Comparison of ENCODE assay signal across 15 cellular contexts in genomic region chr20:31551581-31552081, GRCh38. TPM values are rescaled to one million over a fixed set of nuclear protein-coding genes. Genes with fewer than 3 reads are reported as not detected.
DNase-seq lines count a peak whose midpoint lies in the region; ATAC-seq, FAIRE-seq and TF ChIP-seq lines count a peak whose summit lies in the region.
"Had no signal": no experiment of that assay in that cellular context is flagged by ENCODE, and none has a peak within 500 bp of the region (broad histone marks: within the 10 kb centered on the region; RNA-seq: fewer than 3 reads in every experiment).

No MANE protein-coding gene starts in this region.

- no peak overlapping the region for H3K4me3 Mint-ChIP-seq in activated T-helper 17 cell treated with anti-CD3 and anti-CD28 coated beads, Interleukin-2, amount 50 U/mL, for 72 hours

- no peaks in the 10 kb centered on the region for H3K27me3 Mint-ChIP-seq in activated T-helper 17 cell treated with anti-CD3 and anti-CD28 coated beads, Interleukin-2, amount 50 U/mL, for 72 hours

- peak overlapping the region; percentile 41 for H3K27ac ChIP-seq in 22Rv1
- H3K27ac ChIP-seq: HL-60, left lung had no signal

- TF ChIP-seq CTCF in 22Rv1 (IDR thresholded peaks at IDR 0.05) (no peak), choroid plexus epithelial cell (conservative IDR thresholded peaks at IDR 0.05; ENCODE audit: low read depth, low read length) (no peak)

- H3K4me3 ChIP-seq in choroid plexus epithelial cell (ENCODE audit: low read depth, low read length): no peak overlapping the region
- H3K4me3 ChIP-seq: left lung had no signal

- no peak for FAIRE-seq in urothelium cell line (lab: Jason Lieb, UNC)
- FAIRE-seq: H1 had no signal

- DNase-seq in LHCN-M2 (ENCODE audit: low read depth) (peak; percentile 98), choroid plexus epithelial cell (ENCODE audit: low read depth) (peak; percentile 29), myocyte (ENCODE audit: low read depth) (peak; percentile 99), urothelium cell line (ENCODE audit: low spot score) (no peak), DMS114 treated with DMSO at 0.1 percent for 48 hours (lab: John Stamatoyannopoulos, UW; ENCODE audit: unreplicated experiment) (no peak)
- no peak for DNase-seq in activated CD8-positive, alpha-beta memory T cell treated with anti-CD3 and anti-CD28 coated beads, Interleukin-2, amount 50 U/mL, for 48 hours
- DNase-seq: activated effector memory CD4-positive, alpha-beta T cell treated with anti-CD3 and anti-CD28 coated beads, Interleukin-2, amount 50 U/mL, for 16 hours; hypothalamus; left lung; NCI-H2171; stimulated activated naive CD4-positive, alpha-beta T cell treated with Interleukin-2 at 50 U/mL for 16 hours had no signal

- no peak for ATAC-seq in activated T-helper 17 cell treated with anti-CD3 and anti-CD28 coated beads, Interleukin-2, amount 50 U/mL, for 72 hours (replicated peaks)
- ATAC-seq: left lung had no signal

- H3K9me3 Mint-ChIP-seq in activated T-helper 17 cell treated with anti-CD3 and anti-CD28 coated beads, Interleukin-2, amount 50 U/mL, for 72 hours: no peaks in the 10 kb centered on the region

- no peaks in the 10 kb centered on the region for H3K4me1 Mint-ChIP-seq in activated T-helper 17 cell treated with anti-CD3 and anti-CD28 coated beads, Interleukin-2, amount 50 U/mL, for 72 hours

- H3K27ac Mint-ChIP-seq in activated T-helper 17 cell treated with anti-CD3 and anti-CD28 coated beads, Interleukin-2, amount 50 U/mL, for 72 hours: no peak overlapping the region

- peaks cover 90% of the 10 kb centered on the region for H3K36me3 Mint-ChIP-seq in activated T-helper 17 cell treated with anti-CD3 and anti-CD28 coated beads, Interleukin-2, amount 50 U/mL, for 72 hours (ENCODE audit: low read depth)

RNA-seq across cellular contexts. Expression of gene HM13, which starts 37.4 kb away (rescaled TPM):
- 66.4 and 105 TPM in 2 replicates for total RNA-seq in LHCN-M2 (2014; rRNA removed)
- polyA plus RNA-seq in LHCN-M2 (2012): 192 TPM
- 78.3 and 79.2 TPM in 2 replicates for total RNA-seq in myocyte
- 224 TPM for polyA plus RNA-seq in myocyte (2012)
- total RNA-seq in activated T-helper 17 cell treated with anti-CD3 and anti-CD28 coated beads, Interleukin-2, amount 50 U/mL, for 72 hours: 100 to 1,000 TPM; 129 to 164 TPM

RNA-seq across cellular contexts. Expression of gene ID1, which starts 53.5 kb away (rescaled TPM):
- 775 and 1,134 TPM in 2 replicates for total RNA-seq in LHCN-M2 (2014; rRNA removed)
- 274 TPM for polyA plus RNA-seq in LHCN-M2 (2012)
- 6.7 and 8.9 TPM in 2 replicates for total RNA-seq in myocyte
- 11.5 TPM for polyA plus RNA-seq in myocyte (2012)
- 1 to 10 TPM; 2.9 to 5.3 TPM for total RNA-seq in activated T-helper 17 cell treated with anti-CD3 and anti-CD28 coated beads, Interleukin-2, amount 50 U/mL, for 72 hours

Comparison
In these comparisons a context has a peak if more than half of its experiments do, and no peak if none do; other contexts are left out.
1. DNase-seq: peak in LHCN-M2 (single experiment), choroid plexus epithelial cell (single experiment) and myocyte (single experiment); none in urothelium cell line (single experiment), activated CD8-positive, alpha-beta memory T cell treated with anti-CD3 and anti-CD28 coated beads, Interleukin-2, amount 50 U/mL, for 48 hours (single experiment) and DMS114 treated with DMSO at 0.1 percent for 48 hours (single experiment).
2. RNA of gene ID1, which starts 53.5 kb away (total RNA-seq): 775 to 1,134 TPM in LHCN-M2; 6.7 to 8.9 TPM in myocyte and 2.9 to 5.3 TPM in activated T-helper 17 cell treated with anti-CD3 and anti-CD28 coated beads, Interleukin-2, amount 50 U/mL, for 72 hours; every median in the first group is over 10 times any median in the second.